Comparison of ENCODE assay signal across 23 cellular contexts in genomic region chrX:132748909-132749308, GRCh38.
"Had no signal": no experiment of that assay in that cellular context is flagged by ENCODE, and none has a peak within 500 bp of the region (broad histone marks: within the 10 kb centered on the region; RNA-seq: fewer than 3 reads in every experiment).

No MANE protein-coding gene starts in this region.

- H3K27me3 ChIP-seq: esophagus muscularis mucosa, gastroesophageal sphincter, right atrium auricular region, testis, upper lobe of right lung, vagina had no signal

- H3K9me3 ChIP-seq: esophagus muscularis mucosa, gastroesophageal sphincter, right atrium auricular region, sigmoid colon, testis, tibial nerve, upper lobe of right lung, vagina had no signal

- H3K27me3 Mint-ChIP-seq: stimulated activated naive CD8-positive, alpha-beta T cell treated with anti-CD3 and anti-CD28 coated beads, Interleukin-15, amount 100 ng/mL, for 72 hours had no signal

- H3K27ac ChIP-seq: esophagus muscularis mucosa, gastroesophageal sphincter, right atrium auricular region, sigmoid colon, skin epidermis, testis, tibial nerve, upper lobe of right lung, vagina had no signal

- H3K36me3 ChIP-seq: esophagus muscularis mucosa, gastroesophageal sphincter, right atrium auricular region, sigmoid colon, tibial nerve, upper lobe of right lung, vagina had no signal

- H3K4me1 ChIP-seq: esophagus muscularis mucosa, gastroesophageal sphincter, right atrium auricular region, sigmoid colon, testis, tibial nerve, upper lobe of right lung, vagina had no signal

- ATAC-seq: gastroesophageal sphincter; left ventricle myocardium superior; naive thymus-derived CD4-positive, alpha-beta T cell; stimulated activated naive B cell treated with anti-CD40 and anti-IgM and Interleukin-4, amounts not matched to agents 10 μg/mL and 1 μg/mL and 100 μg/mL, for 72 hours; stimulated activated naive CD8-positive, alpha-beta T cell treated with anti-CD3 and anti-CD28 coated beads, Interleukin-15, amount 100 ng/mL, for 72 hours; upper lobe of right lung had no signal

- H3K4me3 Mint-ChIP-seq: immature natural killer cell; naive thymus-derived CD4-positive, alpha-beta T cell; neural crest cell; stimulated activated naive B cell treated with anti-CD40 and anti-IgM and Interleukin-4, amounts not matched to agents 10 μg/mL and 1 μg/mL and 100 μg/mL, for 72 hours; stimulated activated naive CD8-positive, alpha-beta T cell treated with anti-CD3 and anti-CD28 coated beads, Interleukin-15, amount 100 ng/mL, for 72 hours had no signal

- H3K36me3 Mint-ChIP-seq: immature natural killer cell; naive thymus-derived CD4-positive, alpha-beta T cell; stimulated activated naive B cell treated with anti-CD40 and anti-IgM and Interleukin-4, amounts not matched to agents 10 μg/mL and 1 μg/mL and 100 μg/mL, for 72 hours had no signal

- DNase-seq: effector memory CD4-positive, alpha-beta T cell; glutamatergic neuron; immature natural killer cell; left ventricle myocardium superior; mesenchymal stem cell; midbrain; naive thymus-derived CD4-positive, alpha-beta T cell; posterior cingulate gyrus; sigmoid colon; stimulated activated CD4-positive, alpha-beta T cell treated with anti-CD3 and anti-CD28 coated beads, Interleukin-2, amount 100 ng/mL, for 24 hours; stimulated activated CD4-positive, alpha-beta T cell treated with anti-CD3 and anti-CD28 coated beads, Interleukin-4, amount 100 ng/mL, for 4 hours; stimulated activated naive B cell treated with anti-CD40 and anti-IgM and Interleukin-4, amounts not matched to agents 10 μg/mL and 1 μg/mL and 100 μg/mL, for 72 hours; stimulated activated naive CD8-positive, alpha-beta T cell treated with anti-CD3 and anti-CD28 coated beads, Interleukin-15, amount 100 ng/mL, for 72 hours; testis; upper lobe of right lung had no signal

- H3K9me3 Mint-ChIP-seq: immature natural killer cell; neural crest cell; stimulated activated naive CD8-positive, alpha-beta T cell treated with anti-CD3 and anti-CD28 coated beads, Interleukin-15, amount 100 ng/mL, for 72 hours had no signal

- H3K4me3 ChIP-seq: esophagus muscularis mucosa, gastroesophageal sphincter, lung, right atrium auricular region, sigmoid colon, skin epidermis, testis, tibial nerve, upper lobe of right lung, vagina had no signal

- H3K27ac Mint-ChIP-seq: stimulated activated naive B cell treated with anti-CD40 and anti-IgM and Interleukin-4, amounts not matched to agents 10 μg/mL and 1 μg/mL and 100 μg/mL, for 72 hours; stimulated activated naive CD8-positive, alpha-beta T cell treated with anti-CD3 and anti-CD28 coated beads, Interleukin-15, amount 100 ng/mL, for 72 hours had no signal
